ENCODE assay signal across 20 cellular contexts in the genomic region with DNA sequence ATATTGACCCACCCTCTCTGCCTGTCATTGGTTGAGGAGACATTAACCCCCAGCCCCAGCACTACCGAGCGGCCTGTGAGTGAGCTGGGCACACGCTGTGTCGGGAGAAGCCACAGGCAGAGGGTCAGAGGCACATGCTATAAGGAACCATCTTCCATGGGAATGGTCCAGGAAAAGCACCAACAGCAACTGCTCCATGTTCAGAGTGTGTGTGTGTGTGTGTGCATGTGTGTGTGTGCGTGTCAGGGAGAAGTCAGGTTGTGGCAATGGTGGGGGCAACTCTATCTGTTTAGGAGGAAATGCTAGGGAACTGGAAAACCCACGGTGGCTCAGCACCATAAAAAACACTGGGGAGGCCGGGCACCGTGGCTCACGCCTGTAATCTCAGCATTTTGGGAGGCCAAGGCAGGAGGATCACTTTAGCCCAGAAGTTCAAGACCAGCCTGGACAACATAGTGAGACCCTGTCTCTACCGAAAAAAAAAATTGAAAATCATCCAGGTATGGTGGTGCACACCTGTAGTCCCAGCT. TPM values are rescaled to one million over a fixed set of nuclear protein-coding genes. Genes with fewer than 3 reads are reported as not detected.
DNase-seq lines count a peak whose midpoint lies in the region; ATAC-seq and TF ChIP-seq lines count a peak whose summit lies in the region.
"Had no signal": no experiment of that assay in that cellular context is flagged by ENCODE, and none has a peak within 500 bp of the region (broad histone marks: within the 10 kb centered on the region; RNA-seq: fewer than 3 reads in every experiment).

No MANE protein-coding gene starts in this region.

- peaks cover 63% of the 10 kb centered on the region for H3K36me3 Mint-ChIP-seq in T-helper 1 cell treated with Interleukin-12 subunit alpha and Interleukin-12 subunit beta and Interleukin-4 antibody, amounts not matched to agents 30 μg/mL and 1 μg/mL, for 36 hours (ENCODE audit: low read depth)
- H3K36me3 Mint-ChIP-seq in CD4-positive, alpha-beta T cell (ENCODE audit: low read depth) = peaks cover 64% of the 10 kb centered on the region
- peaks cover 64% of the 10 kb centered on the region for H3K36me3 Mint-ChIP-seq in activated CD8-positive, alpha-beta T cell treated with anti-CD3 and anti-CD28 coated beads for 36 hours (ENCODE audit: low read depth)
- peaks cover 9 to 17% (median 15%) of the 10 kb centered on the region in 3 donors for H3K36me3 Mint-ChIP-seq in immature natural killer cell

- no peaks in the 10 kb centered on the region for H3K27me3 ChIP-seq in CD4-positive, alpha-beta T cell (ENCODE audit: control insufficient read depth, insufficient read depth, low read length)
- H3K27me3 ChIP-seq in vagina = no peaks in the 10 kb centered on the region

- H3K27me3 Mint-ChIP-seq in T-helper 1 cell treated with Interleukin-12 subunit alpha and Interleukin-12 subunit beta and Interleukin-4 antibody, amounts not matched to agents 30 μg/mL and 1 μg/mL, for 36 hours (ENCODE audit: low read depth) = no peaks in the 10 kb centered on the region
- no peaks in the 10 kb centered on the region for H3K27me3 Mint-ChIP-seq in CD4-positive, alpha-beta T cell
- H3K27me3 Mint-ChIP-seq in activated CD8-positive, alpha-beta T cell treated with anti-CD3 and anti-CD28 coated beads for 36 hours = no peaks in the 10 kb centered on the region
- H3K27me3 Mint-ChIP-seq in immature natural killer cell (ENCODE audit: low read depth in 3 of 3) = peaks cover 2 to 7% (median 3%) of the 10 kb centered on the region in 3 donors

- peaks cover 50% of the 10 kb centered on the region for H3K4me1 Mint-ChIP-seq in T-helper 1 cell treated with Interleukin-12 subunit alpha and Interleukin-12 subunit beta and Interleukin-4 antibody, amounts not matched to agents 30 μg/mL and 1 μg/mL, for 36 hours (ENCODE audit: low read depth)
- peaks cover 86% of the 10 kb centered on the region for H3K4me1 Mint-ChIP-seq in CD4-positive, alpha-beta T cell (ENCODE audit: low read depth)
- peaks cover 72% of the 10 kb centered on the region for H3K4me1 Mint-ChIP-seq in activated CD8-positive, alpha-beta T cell treated with anti-CD3 and anti-CD28 coated beads for 36 hours (ENCODE audit: low read depth)
- peaks cover 32 to 36% of the 10 kb centered on the region in 2 donors for H3K4me1 Mint-ChIP-seq in immature natural killer cell

- H3K4me3 ChIP-seq in vagina = no peak overlapping the region
- H3K4me3 ChIP-seq: gastrocnemius medialis, psoas muscle had no signal

- ATAC-seq in CD4-positive, alpha-beta T cell (ENCODE audit: poor library complexity) = no peak
- no peak for ATAC-seq in activated CD8-positive, alpha-beta T cell treated with anti-CD3 and anti-CD28 coated beads for 36 hours
- ATAC-seq: gastrocnemius medialis, psoas muscle had no signal

- H3K9me3 Mint-ChIP-seq in T-helper 1 cell treated with Interleukin-12 subunit alpha and Interleukin-12 subunit beta and Interleukin-4 antibody, amounts not matched to agents 30 μg/mL and 1 μg/mL, for 36 hours = no peaks in the 10 kb centered on the region
- H3K9me3 Mint-ChIP-seq in CD4-positive, alpha-beta T cell = no peaks in the 10 kb centered on the region
- H3K9me3 Mint-ChIP-seq in activated CD8-positive, alpha-beta T cell treated with anti-CD3 and anti-CD28 coated beads for 36 hours = no peaks in the 10 kb centered on the region
- H3K9me3 Mint-ChIP-seq in immature natural killer cell = no peaks in the 10 kb centered on the region

- CTCF ChIA-PET in CD4-positive, alpha-beta T cell (lab: Charles Lee) = interaction anchor here (1.6 kb wide), 2 partner anchors 50 kb away, joined by 4 to 8 read pairs; no protein-coding TSS in a partner anchor
- CTCF ChIA-PET in activated CD8-positive, alpha-beta T cell treated with anti-CD3 and anti-CD28 coated beads for 36 hours (lab: Charles Lee) = interaction anchor here (1.1 kb wide), 1 partner anchor 93 kb away, joined by 3 read pairs; no protein-coding TSS in a partner anchor

- no peak for DNase-seq in T-helper 1 cell
- DNase-seq in CD4-positive, alpha-beta T cell = no peak
- peak; percentile 14 for DNase-seq in activated CD8-positive, alpha-beta T cell treated with anti-CD3 and anti-CD28 coated beads for 36 hours
- DNase-seq in immature natural killer cell = no peak
- no peak for DNase-seq in dermis blood vessel endothelial cell
- DNase-seq in vagina (ENCODE audit: extremely low spot score in 2 of 2) = no peak
- no peak for DNase-seq in SKM-1 treated with dmso at 0.1 percent for 144 hours (lab: John Stamatoyannopoulos, UW; ENCODE audit: unreplicated experiment)
- DNase-seq: C1 segment of cervical spinal cord, DMS79 treated with DMSO at 0.1 percent for 48 hours, gastrocnemius medialis, MM.1S, NCI-H2029 treated with DMSO at 0.1 percent for 48 hours, NCI-H524, psoas muscle had no signal

- H3K27ac ChIP-seq in CD4-positive, alpha-beta T cell (ENCODE audit: low read depth, low read length) = peak overlapping the region; percentile 81
- H3K27ac ChIP-seq in vagina = no peak overlapping the region
- H3K27ac ChIP-seq: 22Rv1, epithelial cell of prostate, gastrocnemius medialis, psoas muscle had no signal

- no peak for TF ChIP-seq POLR2A in vagina (IDR thresholded peaks at IDR 0.05)

- H3K36me3 ChIP-seq in vagina = no peaks in the 10 kb centered on the region
- H3K36me3 ChIP-seq: gastrocnemius medialis had no signal

- TF ChIP-seq CTCF in CD4-positive, alpha-beta T cell (IDR thresholded peaks at IDR 0.05) = no peak
- no peak for TF ChIP-seq CTCF in activated CD8-positive, alpha-beta T cell treated with anti-CD3 and anti-CD28 coated beads for 36 hours (IDR thresholded peaks at IDR 0.05)
- TF ChIP-seq CTCF in vagina (IDR thresholded peaks at IDR 0.05) = no peak

- H3K27ac Mint-ChIP-seq in T-helper 1 cell treated with Interleukin-12 subunit alpha and Interleukin-12 subunit beta and Interleukin-4 antibody, amounts not matched to agents 30 μg/mL and 1 μg/mL, for 36 hours = peak overlapping the region; percentile 92
- H3K27ac Mint-ChIP-seq in CD4-positive, alpha-beta T cell = peak overlapping the region; percentile 99
- peak overlapping the region; percentile 88 for H3K27ac Mint-ChIP-seq in activated CD8-positive, alpha-beta T cell treated with anti-CD3 and anti-CD28 coated beads for 36 hours
- peak overlapping the region in 3 of 6 donors; percentile 49 to 76 (median 76) for H3K27ac Mint-ChIP-seq in immature natural killer cell

- intact Hi-C loops in CD4-positive, alpha-beta T cell (cut with DNase I, micrococcal nuclease) = loop anchor here (2.0 to 5.0 kb wide), 4 partner anchors 16 to 107 kb away; no protein-coding TSS in a partner anchor
- intact Hi-C loops in activated CD8-positive, alpha-beta T cell treated with anti-CD3 and anti-CD28 coated beads for 36 hours (cut with micrococcal nuclease) = loop anchor here (5.0 kb wide), 1 partner anchor 33 kb away; no protein-coding TSS in a partner anchor
- intact Hi-C loops in vagina (cut with DNase I) = no loop called here

- H3K4me3 Mint-ChIP-seq in T-helper 1 cell treated with Interleukin-12 subunit alpha and Interleukin-12 subunit beta and Interleukin-4 antibody, amounts not matched to agents 30 μg/mL and 1 μg/mL, for 36 hours = peak overlapping the region; percentile 51
- H3K4me3 Mint-ChIP-seq in CD4-positive, alpha-beta T cell = peak overlapping the region; percentile 87
- peak overlapping the region; percentile 64 for H3K4me3 Mint-ChIP-seq in activated CD8-positive, alpha-beta T cell treated with anti-CD3 and anti-CD28 coated beads for 36 hours
- H3K4me3 Mint-ChIP-seq in immature natural killer cell = peak overlapping the region; percentile 24 to 47 (median 38)

- no peaks in the 10 kb centered on the region for H3K9me3 ChIP-seq in CD4-positive, alpha-beta T cell (ENCODE audit: control insufficient read depth, low read length)
- no peaks in the 10 kb centered on the region for H3K9me3 ChIP-seq in vagina
- H3K9me3 ChIP-seq: gastrocnemius medialis, psoas muscle, spleen had no signal

- POLR2A ChIA-PET in CD4-positive, alpha-beta T cell (lab: Charles Lee) = interaction anchor here (0.7 to 4.8 kb wide), 15 partner anchors 9 to 108 kb away, joined by 3 to 50 read pairs (median 7); partner anchors contain the start of genes CD5 and CD6
- POLR2A ChIA-PET in activated CD8-positive, alpha-beta T cell treated with anti-CD3 and anti-CD28 coated beads for 36 hours (lab: Charles Lee) = interaction anchor here (0.5 to 8.7 kb wide), 6 partner anchors 14 to 276 kb away, joined by 3 to 79 read pairs (median 3); no protein-coding TSS in a partner anchor

- no peaks in the 10 kb centered on the region for H3K4me1 ChIP-seq in vagina
- H3K4me1 ChIP-seq: gastrocnemius medialis, psoas muscle had no signal

RNA-seq across cellular contexts. Expression of gene CD6, which starts 49.3 kb away (rescaled TPM):
- total RNA-seq in CD4-positive, alpha-beta T cell = 100 to 1,000 TPM; 814 to 827 TPM
- 100 to 1,000 TPM; 196 to 201 TPM for total RNA-seq in activated CD8-positive, alpha-beta T cell treated with anti-CD3 and anti-CD28 coated beads for 36 hours
- 10 to 100 TPM; 17.3 to 47.3 (median 19.1) TPM for polyA plus RNA-seq in immature natural killer cell
- total RNA-seq in dermis blood vessel endothelial cell (not detected in 2 replicates), vagina (3.9 TPM)
- total RNA-seq: HepG2, SK-MEL-5 had no signal
- polyA plus RNA-seq: HepG2 had no signal

Comparison
In these comparisons a context has a peak if more than half of its experiments do, and no peak if none do; other contexts are left out.
1. RNA of gene CD6, which starts 49.3 kb away (total RNA-seq): 814 to 827 TPM in CD4-positive, alpha-beta T cell and 196 to 201 TPM in activated CD8-positive, alpha-beta T cell treated with anti-CD3 and anti-CD28 coated beads for 36 hours; 3.9 TPM in vagina (single experiment) and not detected in dermis blood vessel endothelial cell; every median in the first group is over 10 times any median in the second.
2. Peak in every context shown above with its lines, with median percentiles within 50 percentile points of each other: H3K4me3 Mint-ChIP-seq.